ENCODE assay signal across 20 cellular contexts in the genomic region with DNA sequence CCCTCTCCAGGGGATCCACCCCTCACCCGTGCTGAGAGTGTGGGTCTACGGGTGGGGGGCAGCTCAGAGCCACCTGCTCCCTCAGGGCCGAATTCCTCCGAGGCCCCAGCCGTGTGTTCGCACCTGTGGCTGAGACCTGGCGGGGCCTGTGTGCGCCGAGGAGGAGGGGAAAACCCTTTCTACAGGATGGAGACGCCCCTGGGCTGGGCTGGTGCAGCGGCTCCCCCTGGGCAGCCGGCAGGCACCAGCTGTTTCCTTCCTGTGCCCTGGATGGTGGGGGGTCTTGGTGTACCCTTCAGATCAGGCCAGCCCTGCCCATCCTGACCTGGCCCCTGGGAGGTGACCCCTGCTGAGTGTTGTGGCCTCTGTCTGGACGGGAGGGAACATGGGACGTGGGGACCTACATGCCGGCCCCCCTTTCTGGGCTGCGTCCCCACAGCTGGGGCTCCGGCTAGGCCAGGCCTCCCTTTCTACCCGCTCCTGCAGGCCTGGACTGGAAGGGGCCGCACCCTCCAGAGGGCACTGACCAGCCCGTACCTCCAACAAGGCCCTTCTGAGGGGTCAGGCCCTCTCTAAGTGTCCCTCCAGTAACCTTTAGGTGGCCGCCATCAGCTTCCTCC. TPM values are rescaled to one million over a fixed set of nuclear protein-coding genes. Genes with fewer than 3 reads are reported as not detected.
DNase-seq lines count a peak whose midpoint lies in the region; ATAC-seq, FAIRE-seq and TF ChIP-seq lines count a peak whose summit lies in the region.
"Had no signal": no experiment of that assay in that cellular context is flagged by ENCODE, and none has a peak within 500 bp of the region (broad histone marks: within the 10 kb centered on the region; RNA-seq: fewer than 3 reads in every experiment).

No MANE protein-coding gene starts in this region.

- no peak for FAIRE-seq in GM12891 (lab: Jason Lieb, UNC)
- FAIRE-seq: H54 had no signal

- no peak for TF ChIP-seq CTCF in gastroesophageal sphincter (IDR thresholded peaks at IDR 0.05)
- TF ChIP-seq CTCF in gastrocnemius medialis (IDR thresholded peaks at IDR 0.05 in 4 of 5, conservative IDR thresholded peaks at IDR 0.05 in 1 of 5), result no peak
- TF ChIP-seq CTCF in CD14-positive monocyte (IDR thresholded peaks at IDR 0.05), result no peak

- TF ChIP-seq POLR2A in GM12891 (IDR thresholded peaks at IDR 0.05; ENCODE audit: low read depth, low read length) (no peak), gastroesophageal sphincter (IDR thresholded peaks at IDR 0.05) (no peak), gastrocnemius medialis (IDR thresholded peaks at IDR 0.05) (no peak)

- peak; percentile 12 for ATAC-seq in gastroesophageal sphincter
- no peak for ATAC-seq in gastrocnemius medialis
- ATAC-seq: PC-3 had no signal

- H3K4me3 ChIP-seq in gastroesophageal sphincter (no peak overlapping the region), gastrocnemius medialis (no peak overlapping the region)

- H3K4me1 Mint-ChIP-seq in CD14-positive monocyte, result no peaks in the 10 kb centered on the region

- 83% methylated on average over 1 of the region's 21 CpGs; no CpG with 5 or more reads in 1 of the 2 donors for WGBS in gastroesophageal sphincter (ENCODE audit: low coverage in 1 of 2), 2 donors

- no peak overlapping the region for H3K4me3 Mint-ChIP-seq in CD14-positive monocyte
- H3K4me3 Mint-ChIP-seq: HFFc6 had no signal

- H3K27ac ChIP-seq in gastroesophageal sphincter (no peak overlapping the region), gastrocnemius medialis (peak overlapping the region; percentile 80 to 94 (median 87))
- H3K27ac ChIP-seq: C4-2B had no signal

- peaks cover 0 to 5% (median 1%) of the 10 kb centered on the region in 3 donors for H3K27me3 Mint-ChIP-seq in CD14-positive monocyte (ENCODE audit: low read depth in 3 of 3)

- peaks cover 5% of the 10 kb centered on the region for H3K27me3 ChIP-seq in gastroesophageal sphincter
- H3K27me3 ChIP-seq in gastrocnemius medialis, result no peaks in the 10 kb centered on the region

- H3K36me3 ChIP-seq in gastroesophageal sphincter, result peaks cover 0 to 31% of the 10 kb centered on the region in 2 donors
- peaks cover 0 to 17% of the 10 kb centered on the region in 2 donors for H3K36me3 ChIP-seq in gastrocnemius medialis

- H3K27ac Mint-ChIP-seq in CD14-positive monocyte, result peak overlapping the region in 1 of 7 donors; percentile 38
- H3K27ac Mint-ChIP-seq: HFFc6 had no signal

- no peak for TF ChIP-seq EP300 in gastroesophageal sphincter (IDR thresholded peaks at IDR 0.05)

- DNase-seq in GM12891 (ENCODE audit: insufficient read length, low spot score) (peak; percentile 62), gastrocnemius medialis (no peak), CD14-positive monocyte (ENCODE audit: low spot score) (no peak), T-helper 2 cell (no peak)
- DNase-seq in activated CD4-positive, alpha-beta T cell treated with anti-CD3 and anti-CD28 coated beads, Interleukin-2, amount 50 U/mL, for 4 hours, result no peak
- DNase-seq: DMS79 treated with DMSO at 0.1 percent for 48 hours, HFFc6, NCI-H1417, NCI-H187 treated with DMSO at 0.1 percent for 48 hours, NCI-H226, NCI-H524 treated with DMSO at 0.1 percent for 48 hours, PC-3, RPMI8226, SHP77 treated with DMSO at 0.1 percent for 48 hours, SK-N-SH had no signal

- H3K4me1 ChIP-seq in gastroesophageal sphincter (no peaks in the 10 kb centered on the region), gastrocnemius medialis (peaks cover 45 to 57% of the 10 kb centered on the region in 2 donors)

- peaks cover 55 to 75% of the 10 kb centered on the region in 2 donors for H3K36me3 Mint-ChIP-seq in CD14-positive monocyte

- H3K9me3 ChIP-seq in gastroesophageal sphincter (no peaks in the 10 kb centered on the region), gastrocnemius medialis (no peaks in the 10 kb centered on the region)
- H3K9me3 ChIP-seq: SK-N-SH had no signal

- intact Hi-C loops in gastrocnemius medialis (cut with DNase I; ENCODE audit: low total_unique reads), result loop anchor here (5.0 kb wide), 1 partner anchor 82 kb away; the partner anchor contains the start of gene APRT
- intact Hi-C loops in CD14-positive monocyte (cut with micrococcal nuclease), result no loop called here

- peaks cover 8 to 21% (median 15%) of the 10 kb centered on the region in 7 donors for H3K9me3 Mint-ChIP-seq in CD14-positive monocyte

- in situ Hi-C loops in gastrocnemius medialis (cut with MboI; ENCODE audit: low sequenced_read_pairs in 4 of 4), result no loop called here

TF ChIP-seq in GM12891, 5 proteins besides CTCF, POLR2A, EP300 and RAD21:
- TF ChIP-seq PAX5 (IDR thresholded peaks at IDR 0.05; ENCODE audit: insufficient read depth, low read length, severe bottlenecking) (no peak), SPI1 (IDR thresholded peaks at IDR 0.05; ENCODE audit: low read depth, low read length) (no peak), POU2F2 (IDR thresholded peaks at IDR 0.05; ENCODE audit: low read depth, low read length) (no peak), POLR2AphosphoS5 (IDR thresholded peaks at IDR 0.05; ENCODE audit: low read depth, low read length) (no peak), TAF1 (IDR thresholded peaks at IDR 0.05; ENCODE audit: low read depth, low read length) (no peak)

RNA-seq across cellular contexts. Expression of gene PABPN1L, which starts 28.3 kb away (rescaled TPM):
- not detected for polyA plus RNA-seq in GM12891 (2012; ENCODE audit: low read depth, missing spikeins)
- total RNA-seq in gastroesophageal sphincter, result under 1 TPM in 1 of 4 donors, not detected in 3; 0.54 TPM
- not detected for total RNA-seq in gastrocnemius medialis
- not detected for polyA plus RNA-seq in CD14-positive monocyte
- total RNA-seq: A673, HFFc6, M059J, PC-3 had no signal
- polyA plus RNA-seq: SK-N-SH had no signal

RNA-seq across cellular contexts. Expression of gene TRAPPC2L, which starts 37.9 kb away (rescaled TPM):
- polyA plus RNA-seq in GM12891 (2012; ENCODE audit: low read depth, missing spikeins), result 81.3 TPM
- total RNA-seq in gastroesophageal sphincter (10 to 100 TPM; 18.7 to 40.0 (median 21.5) TPM), gastrocnemius medialis (10 to 100 TPM; 17.8 to 27.9 (median 20.5) TPM)
- 10 to 100 TPM; 82.4 to 89.3 TPM for polyA plus RNA-seq in CD14-positive monocyte

RNA-seq across cellular contexts. Expression of gene GALNS, which starts 38.0 kb away (rescaled TPM):
- 7.4 TPM for polyA plus RNA-seq in GM12891 (2012; ENCODE audit: low read depth, missing spikeins)
- 10 to 100 TPM in 3 of 4 donors, 1 to 10 TPM in 1; 4.2 to 29.4 (median 15.6) TPM for total RNA-seq in gastroesophageal sphincter
- total RNA-seq in gastrocnemius medialis, result 10 to 100 TPM in 2 of 4 donors, 1 to 10 TPM in 2; 8.8 to 14.7 (median 10.0) TPM
- polyA plus RNA-seq in CD14-positive monocyte, result 10 to 100 TPM; 20.2 to 32.2 TPM

Comparison
In these comparisons a context has a peak if more than half of its experiments do, and no peak if none do; other contexts are left out.
1. H3K27ac ChIP-seq: peak in gastrocnemius medialis (4 of 4); none in gastroesophageal sphincter (0 of 4).